ENCODE assay signal across 8 cellular contexts in the genomic region with DNA sequence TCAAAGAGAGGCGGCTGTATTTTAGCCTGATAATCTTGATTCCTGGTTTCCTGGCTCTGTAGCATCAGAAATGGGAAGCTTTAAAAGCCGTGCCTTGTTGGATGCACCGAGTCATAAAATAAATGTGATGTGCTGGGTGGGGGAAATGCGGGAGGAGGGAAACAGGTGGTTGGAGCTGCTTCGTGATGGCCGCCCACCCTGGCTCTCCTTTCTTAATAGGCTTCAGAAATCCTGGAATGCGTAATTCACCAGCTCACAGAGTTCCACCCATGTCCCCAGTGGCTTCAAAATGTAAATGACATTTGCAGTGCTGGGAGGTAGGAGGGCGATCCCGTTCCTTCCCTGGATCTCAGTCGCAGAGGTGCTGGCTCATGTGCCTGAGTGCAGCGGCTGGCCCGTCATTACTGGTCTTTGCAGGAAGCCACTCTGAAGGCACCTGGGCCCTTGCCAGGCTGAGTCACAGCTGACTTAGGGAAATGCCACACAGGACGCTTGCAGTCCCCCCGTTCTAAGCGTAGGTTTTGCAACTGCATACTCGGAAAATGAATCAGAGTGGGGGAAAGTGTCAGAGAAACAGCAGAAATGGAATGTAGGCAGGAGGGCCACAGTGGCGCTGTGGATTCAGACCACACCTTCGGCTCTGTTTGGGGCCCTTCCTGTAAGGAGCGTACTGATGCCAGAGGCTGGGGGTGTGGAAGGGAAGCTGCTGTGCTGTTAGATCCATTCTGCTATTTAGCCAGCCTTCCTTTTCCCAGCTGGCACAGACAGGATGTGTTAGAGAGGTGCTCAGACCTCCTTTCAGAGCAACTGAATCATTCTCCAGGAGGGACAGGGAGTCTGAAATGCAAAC. TPM values are rescaled to one million over a fixed set of nuclear protein-coding genes. Genes with fewer than 3 reads are reported as not detected.
DNase-seq lines count a peak whose midpoint lies in the region; ATAC-seq and TF ChIP-seq lines count a peak whose summit lies in the region.

No MANE protein-coding gene starts in this region.

- ATAC-seq in GM21529 (IDR thresholded peaks at IDR 0.05; ENCODE audit: unreplicated experiment) (peak; percentile 57), right cardiac atrium (peak; percentile 89 to 96)

- DNase-seq in DMS 273 (lab: John Stamatoyannopoulos, UW; ENCODE audit: unreplicated experiment) (peak; percentile 61), LNCaP clone FGC (ENCODE audit: low read depth) (peak; percentile 70), SW480 (ENCODE audit: low spot score) (peak; percentile 96), amniotic stem cell (lab: John Stamatoyannopoulos, UW) (peak; percentile 96), right cardiac atrium (peak; percentile 96 to 99 (median 97)), skeletal muscle cell (ENCODE audit: low read depth) (peak; percentile 99), retina (no peak)

- no peaks in the 10 kb centered on the region for H3K27me3 ChIP-seq in right cardiac atrium (ENCODE audit: control insufficient read depth, insufficient read depth)

- 14% methylated on average over 19 of the region's 19 CpGs for WGBS in right cardiac atrium

- H3K4me1 ChIP-seq in right cardiac atrium (ENCODE audit: control insufficient read depth, insufficient read depth, low read length), result peaks cover 13% of the 10 kb centered on the region

- intact Hi-C loops in right cardiac atrium (cut with DNase I), result no loop called here

- peak overlapping the region; percentile 58 for H3K27ac ChIP-seq in right cardiac atrium (ENCODE audit: low read length)

- H3K9me3 ChIP-seq in right cardiac atrium (ENCODE audit: control insufficient read depth, low read length), result no peaks in the 10 kb centered on the region

- 0 out of 2 replicates have a peak overlapping the region, but pooled peaks have one; percentile 7 for H3K4me3 ChIP-seq in LNCaP clone FGC (ENCODE audit: low read depth, low read length)
- no peak overlapping the region for H3K4me3 ChIP-seq in right cardiac atrium (ENCODE audit: low read length)
- H3K4me3 ChIP-seq in skeletal muscle cell (ENCODE audit: low read depth, low read length), result peak overlapping the region; percentile 11

- TF ChIP-seq CTCF in LNCaP clone FGC (IDR thresholded peaks at IDR 0.05; ENCODE audit: control insufficient read depth, extremely low read depth, insufficient read depth), result no peak

RNA-seq across cellular contexts. Expression of gene GALNT2, which starts 37.6 kb away (rescaled TPM):
- 10 to 100 TPM; 36.8 to 45.5 (median 40.5) TPM for total RNA-seq in right cardiac atrium
- polyA plus RNA-seq in right cardiac atrium, result 27.4 TPM
